In genomic region chr6:11497881-11498280, GRCh38 we compare ENCODE assay signal across 26 cellular contexts. TPM values are rescaled to one million over a fixed set of nuclear protein-coding genes. Genes with fewer than 3 reads are reported as not detected.
DNase-seq lines count a peak whose midpoint lies in the region; ATAC-seq and TF ChIP-seq lines count a peak whose summit lies in the region.
"Had no signal": no experiment of that assay in that cellular context is flagged by ENCODE, and none has a peak within 500 bp of the region (broad histone marks: within the 10 kb centered on the region; RNA-seq: fewer than 3 reads in every experiment).

No MANE protein-coding gene starts in this region.

- TF ChIP-seq POLR2A in breast epithelium (IDR thresholded peaks at IDR 0.05): no peak

- no peaks in the 10 kb centered on the region for H3K27me3 Mint-ChIP-seq in MCF 10A (ENCODE audit: insufficient read depth, unreplicated experiment)
- no peaks in the 10 kb centered on the region for H3K27me3 Mint-ChIP-seq in WTC11 (ENCODE audit: low read depth)
- H3K27me3 Mint-ChIP-seq: IgD-negative memory B cell; natural killer cell treated with Interleukin-12 subunit alpha and Interleukin-12 subunit beta and Interleukin-15 and Interleukin-18, amount 100 ng/mL, for 72 hours had no signal

- in situ Hi-C loops in SK-MEL-5 (cut with HindIII; ENCODE audit: low pct_unique_long_range_greater_than_20kb, low sequenced_read_pairs): loop anchor here (10.0 kb wide), 1 partner anchor 283 kb away; no protein-coding TSS in a partner anchor

- H3K36me3 Mint-ChIP-seq in MCF 10A (ENCODE audit: insufficient read depth, unreplicated experiment) (no peaks in the 10 kb centered on the region), WTC11 (peaks cover 4% of the 10 kb centered on the region; the same call in 1 of the 2 replicates)
- H3K36me3 Mint-ChIP-seq: activated naive CD4-positive, alpha-beta T cell treated with anti-CD3 and anti-CD28 coated beads, Interleukin-2, amount 50 U/mL, for 72 hours; CD4-positive, CD25-positive, alpha-beta regulatory T cell; IgD-negative memory B cell; natural killer cell treated with Interleukin-12 subunit alpha and Interleukin-12 subunit beta and Interleukin-15 and Interleukin-18, amount 100 ng/mL, for 72 hours had no signal

- DNase-seq in MCF 10A (ENCODE audit: unreplicated experiment) (peak; percentile 44), breast epithelium (ENCODE audit: low spot score in 2 of 2) (no peak), SK-MEL-5 (ENCODE audit: low read depth, low spot score) (peak; percentile 23), islet precursor cell (peak; percentile 77), NCI-H774 (lab: John Stamatoyannopoulos, UW) (no peak), WTC11 (ENCODE audit: low spot score) (no peak), retina (no peak)
- no peak for DNase-seq in activated T-cell treated with anti-CD3 and anti-CD28 coated beads, Interleukin-2, amount 50 U/mL, for 48 hours
- DNase-seq: activated CD4-positive, alpha-beta T cell treated with anti-CD3 and anti-CD28 coated beads for 1 hour; body of pancreas; CD4-positive, CD25-positive, alpha-beta regulatory T cell; DMS79 treated with DMSO at 0.1 percent for 48 hours; foreskin melanocyte; NCI-H2107; NCI-H69; stimulated activated CD4-positive, alpha-beta T cell treated with anti-CD3 and anti-CD28 coated beads, Interleukin-2, amount 100 ng/mL, for 48 hours; stomach; T1000 had no signal

- H3K4me1 Mint-ChIP-seq in MCF 10A (ENCODE audit: insufficient read depth, unreplicated experiment) (peaks cover 6% of the 10 kb centered on the region), WTC11 (peaks cover 12% of the 10 kb centered on the region)

- no TSS peak for BruUV-seq in MCF 10A (replicated peaks; lab: Mats Ljungman, UMichigan)

- intact Hi-C loops in MCF 10A (cut with micrococcal nuclease) (no loop called here), breast epithelium (cut with DNase I; ENCODE audit: low total_unique reads) (loop anchor here (5.0 kb wide), 1 partner anchor 356 kb away; no protein-coding TSS in a partner anchor)

- no peaks in the 10 kb centered on the region for H3K36me3 ChIP-seq in breast epithelium
- H3K36me3 ChIP-seq: stomach had no signal

- POLR2A ChIA-PET in MCF 10A (lab: Yijun Ruan, JAX): interaction anchor here (0.6 to 4.6 kb wide), 12 partner anchors 10 to 1067 kb away, joined by 3 to 33 read pairs (median 3); partner anchors contain the start of gene SMIM13
- POLR2A ChIA-PET in WTC11 (lab: Charles Lee): no interaction called here

- ATAC-seq in WTC11: no peak
- ATAC-seq: activated naive CD4-positive, alpha-beta T cell treated with anti-CD3 and anti-CD28 coated beads, Interleukin-2, amount 50 U/mL, for 72 hours; body of pancreas; natural killer cell treated with Interleukin-12 subunit alpha and Interleukin-12 subunit beta and Interleukin-15 and Interleukin-18, amount 100 ng/mL, for 72 hours; Panc1 had no signal

- H3K27ac Mint-ChIP-seq in MCF 10A (ENCODE audit: low read depth, unreplicated experiment) (no peak overlapping the region), WTC11 (no peak overlapping the region)
- H3K27ac Mint-ChIP-seq: activated naive CD4-positive, alpha-beta T cell treated with anti-CD3 and anti-CD28 coated beads, Interleukin-2, amount 50 U/mL, for 72 hours; activated T-helper 1 cell treated with anti-CD3 and anti-CD28 coated beads, Interleukin-12 subunit alpha, Interleukin-12 subunit beta, Interleukin-2, Interleukin-4 antibody, amounts not matched to agents 30 ng/mL and 10 ng/mL and 1 ng/mL, durations not matched to agents 14 hours and 24 hours and 36 hours; CD4-positive, CD25-positive, alpha-beta regulatory T cell; IgD-negative memory B cell; natural killer cell treated with Interleukin-12 subunit alpha and Interleukin-12 subunit beta and Interleukin-15 and Interleukin-18, amount 100 ng/mL, for 72 hours had no signal

- H3K27ac ChIP-seq in breast epithelium: no peak overlapping the region
- H3K27ac ChIP-seq: body of pancreas, coronary artery, HL-60, SK-N-MC, stomach had no signal

- peaks cover 0 to 9% of the 10 kb centered on the region in 2 donors for H3K4me1 ChIP-seq in breast epithelium
- H3K4me1 ChIP-seq: body of pancreas had no signal

- no peak overlapping the region for H3K4me3 ChIP-seq in breast epithelium
- H3K4me3 ChIP-seq: body of pancreas, coronary artery, SK-N-MC, stomach had no signal

- TF ChIP-seq CTCF in MCF 10A (IDR thresholded peaks at IDR 0.05; ENCODE audit: unreplicated experiment) (no peak), breast epithelium (IDR thresholded peaks at IDR 0.05) (no peak), WTC11 (IDR thresholded peaks at IDR 0.05) (no peak)

- CTCF ChIA-PET in MCF 10A (lab: Yijun Ruan, JAX) (interaction anchor here (0.5 to 6.8 kb wide), 18 partner anchors 24 to 546 kb away, joined by 3 to 114 read pairs (median 6); no protein-coding TSS in a partner anchor), WTC11 (lab: Charles Lee) (interaction anchor here (2.0 to 3.4 kb wide), 3 partner anchors 78 to 544 kb away, joined by 6 to 18 read pairs (median 16); no protein-coding TSS in a partner anchor)

- H3K27me3 ChIP-seq in breast epithelium: no peaks in the 10 kb centered on the region
- H3K27me3 ChIP-seq: body of pancreas, stomach had no signal

- H3K9me3 Mint-ChIP-seq in MCF 10A (ENCODE audit: unreplicated experiment): no peaks in the 10 kb centered on the region
- peaks cover 14% of the 10 kb centered on the region for H3K9me3 Mint-ChIP-seq in WTC11
- H3K9me3 Mint-ChIP-seq: activated naive CD4-positive, alpha-beta T cell treated with anti-CD3 and anti-CD28 coated beads, Interleukin-2, amount 50 U/mL, for 72 hours; activated T-helper 1 cell treated with anti-CD3 and anti-CD28 coated beads, Interleukin-12 subunit alpha, Interleukin-12 subunit beta, Interleukin-2, Interleukin-4 antibody, amounts not matched to agents 30 ng/mL and 10 ng/mL and 1 ng/mL, durations not matched to agents 14 hours and 24 hours and 36 hours; CD4-positive, CD25-positive, alpha-beta regulatory T cell; IgD-negative memory B cell; natural killer cell treated with Interleukin-12 subunit alpha and Interleukin-12 subunit beta and Interleukin-15 and Interleukin-18, amount 100 ng/mL, for 72 hours had no signal

- no peak overlapping the region for H3K4me3 Mint-ChIP-seq in MCF 10A (ENCODE audit: unreplicated experiment)
- H3K4me3 Mint-ChIP-seq in WTC11: no peak overlapping the region
- H3K4me3 Mint-ChIP-seq: activated T-helper 1 cell treated with anti-CD3 and anti-CD28 coated beads, Interleukin-12 subunit alpha, Interleukin-12 subunit beta, Interleukin-2, Interleukin-4 antibody, amounts not matched to agents 30 ng/mL and 10 ng/mL and 1 ng/mL, durations not matched to agents 14 hours and 24 hours and 36 hours; CD4-positive, CD25-positive, alpha-beta regulatory T cell; IgD-negative memory B cell; natural killer cell treated with Interleukin-12 subunit alpha and Interleukin-12 subunit beta and Interleukin-15 and Interleukin-18, amount 100 ng/mL, for 72 hours had no signal

- no peaks in the 10 kb centered on the region for H3K9me3 ChIP-seq in breast epithelium
- H3K9me3 ChIP-seq: body of pancreas, stomach had no signal

TF ChIP-seq in WTC11, 78 proteins besides CTCF, POLR2A, EP300 and RAD21:
- TF ChIP-seq CREM (CRISPR knock-in tag; IDR thresholded peaks at IDR 0.05) (no peak), ZNF219 (CRISPR knock-in tag; IDR thresholded peaks at IDR 0.05; ENCODE audit: borderline replicate concordance) (no peak), NR3C1 (CRISPR knock-in tag; conservative IDR thresholded peaks at IDR 0.05; ENCODE audit: low read depth) (no peak), NFYB (CRISPR knock-in tag; conservative IDR thresholded peaks at IDR 0.05; ENCODE audit: low read depth) (no peak), HMGXB4 (CRISPR knock-in tag; IDR thresholded peaks at IDR 0.05) (no peak)

RNA-seq across cellular contexts. Expression of gene TMEM170B, which starts 39.7 kb away (rescaled TPM):
- 0.70 and 1.1 TPM in 2 replicates for total RNA-seq in MCF 10A (2022)
- 10 to 100 TPM in 1 of 3 donors, 1 to 10 TPM in 2; 4.9 to 15.2 (median 5.6) TPM for total RNA-seq in breast epithelium
- 5.8 and 6.6 TPM in 2 replicates for total RNA-seq in SK-MEL-5 (2014; rRNA removed; shearing (Covaris generic))
- 3.8 and 4.9 TPM in 2 replicates for polyA plus RNA-seq in SK-MEL-5 (2015; cell fraction: cytosol; rRNA removed)
- polyA plus RNA-seq in SK-MEL-5 (2015; cell fraction: nucleus; rRNA removed): 6.6 and 7.3 TPM in 2 replicates
- total RNA-seq in WTC11 (2021): 3.5 to 5.4 TPM (median 5.2 TPM) in 3 replicates

Comparison
In these comparisons a context has a peak if more than half of its experiments do, and no peak if none do; other contexts are left out.
1. DNase-seq: peak in MCF 10A (single experiment), SK-MEL-5 (single experiment) and islet precursor cell (single experiment); none in breast epithelium (0 of 2), NCI-H774 (single experiment), WTC11 (single experiment), retina (single experiment) and activated T-cell treated with anti-CD3 and anti-CD28 coated beads, Interleukin-2, amount 50 U/mL, for 48 hours (0 of 2).